26 cellular contexts compared by ENCODE assay signal in genomic region chr21:21673959-21674358, GRCh38.
"Had no signal": no experiment of that assay in that cellular context is flagged by ENCODE, and none has a peak within 500 bp of the region (broad histone marks: within the 10 kb centered on the region; RNA-seq: fewer than 3 reads in every experiment).

No MANE protein-coding gene starts in this region.

- DNase-seq: dermis blood vessel endothelial cell; dorsolateral prefrontal cortex; effector CD4-positive, alpha-beta T cell; effector memory CD4-positive, alpha-beta T cell; erythroblast; esophagus squamous epithelium; foreskin fibroblast; foreskin melanocyte; gastrocnemius medialis; glutamatergic neuron; head of caudate nucleus; heart right ventricle; hypothalamus; immature natural killer cell; left cardiac atrium; left lung; left ventricle myocardium superior; lower lobe of right lung; mesenchymal stem cell; mucosa of descending colon; naive B cell; naive thymus-derived CD8-positive, alpha-beta T cell had no signal

- H2AFZ ChIP-seq: hepatocyte had no signal

- H3K4me3 ChIP-seq: coronary artery, dorsolateral prefrontal cortex, esophagus squamous epithelium, gastrocnemius medialis, heart right ventricle, hepatocyte, left lung, lower lobe of right lung, mucosa of descending colon had no signal

- H3K36me3 ChIP-seq: esophagus squamous epithelium, gastrocnemius medialis, heart right ventricle, left lung, lower lobe of right lung had no signal

- H3K79me2 ChIP-seq: hepatocyte had no signal

- H3K27ac ChIP-seq: coronary artery, dorsolateral prefrontal cortex, epithelial cell of prostate, esophagus squamous epithelium, gastrocnemius medialis, heart right ventricle, hepatocyte, left lung, lower lobe of right lung had no signal

- ATAC-seq: esophagus mucosa; gastrocnemius medialis; heart right ventricle; left cardiac atrium; left lung; left ventricle myocardium superior; lower lobe of right lung; mucosa of descending colon; naive thymus-derived CD8-positive, alpha-beta T cell had no signal

- H3K27me3 ChIP-seq: dorsolateral prefrontal cortex, esophagus squamous epithelium, gastrocnemius medialis, heart right ventricle, hepatocyte, left lung had no signal

- H3K9me3 ChIP-seq: gastrocnemius medialis, lower lobe of right lung, mucosa of descending colon had no signal

- H3K4me2 ChIP-seq: hepatocyte had no signal
